1 cellular context compared by ENCODE assay signal in the genomic region with DNA sequence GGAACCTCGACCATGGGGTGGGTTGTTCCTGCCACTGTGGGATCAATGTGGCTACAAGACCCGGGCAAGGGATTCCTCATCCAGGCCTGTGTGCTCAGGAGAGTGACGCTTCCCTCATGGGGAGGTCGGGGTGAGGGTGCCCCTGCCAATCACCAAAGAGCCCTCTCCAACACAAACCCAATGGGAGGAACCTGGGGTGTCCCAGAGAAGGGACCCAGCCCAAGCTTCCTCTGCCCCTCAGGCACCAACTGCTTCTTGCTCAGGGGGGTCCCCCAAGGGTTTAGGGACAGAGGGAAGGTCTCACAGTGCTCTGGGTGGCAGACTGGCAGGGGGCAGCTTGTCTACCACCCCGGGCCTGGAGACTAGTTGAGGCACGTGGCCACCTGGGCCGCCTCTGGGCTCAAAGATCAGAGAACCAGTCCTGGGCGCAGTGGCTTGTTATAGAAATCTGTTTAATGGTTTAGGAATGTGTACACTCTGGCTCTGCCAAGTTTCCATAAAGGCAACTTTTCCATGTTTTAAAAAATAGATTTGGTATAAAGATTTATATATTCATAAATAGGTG.
TF ChIP-seq lines count a peak whose summit lies in the region.

No MANE protein-coding gene starts in this region.

TF ChIP-seq in HepG2, 621 proteins besides CTCF, POLR2A, EP300 and RAD21 (continued from another document):
- TF ChIP-seq, protein P1, sequence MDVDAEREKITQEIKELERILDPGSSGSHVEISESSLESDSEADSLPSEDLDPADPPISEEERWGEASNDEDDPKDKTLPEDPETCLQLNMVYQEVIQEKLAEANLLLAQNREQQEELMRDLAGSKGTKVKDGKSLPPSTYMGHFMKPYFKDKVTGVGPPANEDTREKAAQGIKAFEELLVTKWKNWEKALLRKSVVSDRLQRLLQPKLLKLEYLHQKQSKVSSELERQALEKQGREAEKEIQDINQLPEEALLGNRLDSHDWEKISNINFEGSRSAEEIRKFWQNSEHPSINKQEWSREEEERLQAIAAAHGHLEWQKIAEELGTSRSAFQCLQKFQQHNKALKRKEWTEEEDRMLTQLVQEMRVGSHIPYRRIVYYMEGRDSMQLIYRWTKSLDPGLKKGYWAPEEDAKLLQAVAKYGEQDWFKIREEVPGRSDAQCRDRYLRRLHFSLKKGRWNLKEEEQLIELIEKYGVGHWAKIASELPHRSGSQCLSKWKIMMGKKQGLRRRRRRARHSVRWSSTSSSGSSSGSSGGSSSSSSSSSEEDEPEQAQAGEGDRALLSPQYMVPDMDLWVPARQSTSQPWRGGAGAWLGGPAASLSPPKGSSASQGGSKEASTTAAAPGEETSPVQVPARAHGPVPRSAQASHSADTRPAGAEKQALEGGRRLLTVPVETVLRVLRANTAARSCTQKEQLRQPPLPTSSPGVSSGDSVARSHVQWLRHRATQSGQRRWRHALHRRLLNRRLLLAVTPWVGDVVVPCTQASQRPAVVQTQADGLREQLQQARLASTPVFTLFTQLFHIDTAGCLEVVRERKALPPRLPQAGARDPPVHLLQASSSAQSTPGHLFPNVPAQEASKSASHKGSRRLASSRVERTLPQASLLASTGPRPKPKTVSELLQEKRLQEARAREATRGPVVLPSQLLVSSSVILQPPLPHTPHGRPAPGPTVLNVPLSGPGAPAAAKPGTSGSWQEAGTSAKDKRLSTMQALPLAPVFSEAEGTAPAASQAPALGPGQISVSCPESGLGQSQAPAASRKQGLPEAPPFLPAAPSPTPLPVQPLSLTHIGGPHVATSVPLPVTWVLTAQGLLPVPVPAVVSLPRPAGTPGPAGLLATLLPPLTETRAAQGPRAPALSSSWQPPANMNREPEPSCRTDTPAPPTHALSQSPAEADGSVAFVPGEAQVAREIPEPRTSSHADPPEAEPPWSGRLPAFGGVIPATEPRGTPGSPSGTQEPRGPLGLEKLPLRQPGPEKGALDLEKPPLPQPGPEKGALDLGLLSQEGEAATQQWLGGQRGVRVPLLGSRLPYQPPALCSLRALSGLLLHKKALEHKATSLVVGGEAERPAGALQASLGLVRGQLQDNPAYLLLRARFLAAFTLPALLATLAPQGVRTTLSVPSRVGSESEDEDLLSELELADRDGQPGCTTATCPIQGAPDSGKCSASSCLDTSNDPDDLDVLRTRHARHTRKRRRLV (CRISPR knock-in tag; IDR thresholded peaks at IDR 0.05), result no peak
- no peak for TF ChIP-seq ZNF234 (CRISPR knock-in tag; conservative IDR thresholded peaks at IDR 0.05)
- TF ChIP-seq TBP (CRISPR knock-in tag; IDR thresholded peaks at IDR 0.05), result no peak
- TF ChIP-seq, protein P2, sequence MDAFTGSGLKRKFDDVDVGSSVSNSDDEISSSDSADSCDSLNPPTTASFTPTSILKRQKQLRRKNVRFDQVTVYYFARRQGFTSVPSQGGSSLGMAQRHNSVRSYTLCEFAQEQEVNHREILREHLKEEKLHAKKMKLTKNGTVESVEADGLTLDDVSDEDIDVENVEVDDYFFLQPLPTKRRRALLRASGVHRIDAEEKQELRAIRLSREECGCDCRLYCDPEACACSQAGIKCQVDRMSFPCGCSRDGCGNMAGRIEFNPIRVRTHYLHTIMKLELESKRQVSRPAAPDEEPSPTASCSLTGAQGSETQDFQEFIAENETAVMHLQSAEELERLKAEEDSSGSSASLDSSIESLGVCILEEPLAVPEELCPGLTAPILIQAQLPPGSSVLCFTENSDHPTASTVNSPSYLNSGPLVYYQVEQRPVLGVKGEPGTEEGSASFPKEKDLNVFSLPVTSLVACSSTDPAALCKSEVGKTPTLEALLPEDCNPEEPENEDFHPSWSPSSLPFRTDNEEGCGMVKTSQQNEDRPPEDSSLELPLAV (CRISPR knock-in tag; conservative IDR thresholded peaks at IDR 0.05; ENCODE audit: low read depth), result no peak
- TF ChIP-seq, protein P3, sequence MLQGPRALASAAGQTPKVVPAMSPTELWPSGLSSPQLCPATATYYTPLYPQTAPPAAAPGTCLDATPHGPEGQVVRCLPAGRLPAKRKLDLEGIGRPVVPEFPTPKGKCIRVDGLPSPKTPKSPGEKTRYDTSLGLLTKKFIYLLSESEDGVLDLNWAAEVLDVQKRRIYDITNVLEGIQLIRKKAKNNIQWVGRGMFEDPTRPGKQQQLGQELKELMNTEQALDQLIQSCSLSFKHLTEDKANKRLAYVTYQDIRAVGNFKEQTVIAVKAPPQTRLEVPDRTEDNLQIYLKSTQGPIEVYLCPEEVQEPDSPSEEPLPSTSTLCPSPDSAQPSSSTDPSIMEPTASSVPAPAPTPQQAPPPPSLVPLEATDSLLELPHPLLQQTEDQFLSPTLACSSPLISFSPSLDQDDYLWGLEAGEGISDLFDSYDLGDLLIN (CRISPR knock-in tag; IDR thresholded peaks at IDR 0.05; ENCODE audit: borderline replicate concordance), result no peak
- TF ChIP-seq ELF4 (CRISPR knock-in tag; IDR thresholded peaks at IDR 0.05; ENCODE audit: borderline replicate concordance), result no peak
- TF ChIP-seq MYC (CRISPR knock-in tag; IDR thresholded peaks at IDR 0.05; ENCODE audit: borderline replicate concordance), result 0 out of 2 replicates have a peak, but pooled peaks have one; percentile 21
- TF ChIP-seq, protein P4, sequence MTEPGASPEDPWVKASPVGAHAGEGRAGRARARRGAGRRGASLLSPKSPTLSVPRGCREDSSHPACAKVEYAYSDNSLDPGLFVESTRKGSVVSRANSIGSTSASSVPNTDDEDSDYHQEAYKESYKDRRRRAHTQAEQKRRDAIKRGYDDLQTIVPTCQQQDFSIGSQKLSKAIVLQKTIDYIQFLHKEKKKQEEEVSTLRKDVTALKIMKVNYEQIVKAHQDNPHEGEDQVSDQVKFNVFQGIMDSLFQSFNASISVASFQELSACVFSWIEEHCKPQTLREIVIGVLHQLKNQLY (CRISPR knock-in tag; IDR thresholded peaks at IDR 0.05), result peak; percentile 40; the same call in 1 of the 2 replicates
- TF ChIP-seq ZNF510 (CRISPR knock-in tag; IDR thresholded peaks at IDR 0.05; ENCODE audit: low read depth), result no peak
- no peak for TF ChIP-seq SRF (IDR thresholded peaks at IDR 0.05; ENCODE audit: low read depth, low read length)
- TF ChIP-seq, protein P5, sequence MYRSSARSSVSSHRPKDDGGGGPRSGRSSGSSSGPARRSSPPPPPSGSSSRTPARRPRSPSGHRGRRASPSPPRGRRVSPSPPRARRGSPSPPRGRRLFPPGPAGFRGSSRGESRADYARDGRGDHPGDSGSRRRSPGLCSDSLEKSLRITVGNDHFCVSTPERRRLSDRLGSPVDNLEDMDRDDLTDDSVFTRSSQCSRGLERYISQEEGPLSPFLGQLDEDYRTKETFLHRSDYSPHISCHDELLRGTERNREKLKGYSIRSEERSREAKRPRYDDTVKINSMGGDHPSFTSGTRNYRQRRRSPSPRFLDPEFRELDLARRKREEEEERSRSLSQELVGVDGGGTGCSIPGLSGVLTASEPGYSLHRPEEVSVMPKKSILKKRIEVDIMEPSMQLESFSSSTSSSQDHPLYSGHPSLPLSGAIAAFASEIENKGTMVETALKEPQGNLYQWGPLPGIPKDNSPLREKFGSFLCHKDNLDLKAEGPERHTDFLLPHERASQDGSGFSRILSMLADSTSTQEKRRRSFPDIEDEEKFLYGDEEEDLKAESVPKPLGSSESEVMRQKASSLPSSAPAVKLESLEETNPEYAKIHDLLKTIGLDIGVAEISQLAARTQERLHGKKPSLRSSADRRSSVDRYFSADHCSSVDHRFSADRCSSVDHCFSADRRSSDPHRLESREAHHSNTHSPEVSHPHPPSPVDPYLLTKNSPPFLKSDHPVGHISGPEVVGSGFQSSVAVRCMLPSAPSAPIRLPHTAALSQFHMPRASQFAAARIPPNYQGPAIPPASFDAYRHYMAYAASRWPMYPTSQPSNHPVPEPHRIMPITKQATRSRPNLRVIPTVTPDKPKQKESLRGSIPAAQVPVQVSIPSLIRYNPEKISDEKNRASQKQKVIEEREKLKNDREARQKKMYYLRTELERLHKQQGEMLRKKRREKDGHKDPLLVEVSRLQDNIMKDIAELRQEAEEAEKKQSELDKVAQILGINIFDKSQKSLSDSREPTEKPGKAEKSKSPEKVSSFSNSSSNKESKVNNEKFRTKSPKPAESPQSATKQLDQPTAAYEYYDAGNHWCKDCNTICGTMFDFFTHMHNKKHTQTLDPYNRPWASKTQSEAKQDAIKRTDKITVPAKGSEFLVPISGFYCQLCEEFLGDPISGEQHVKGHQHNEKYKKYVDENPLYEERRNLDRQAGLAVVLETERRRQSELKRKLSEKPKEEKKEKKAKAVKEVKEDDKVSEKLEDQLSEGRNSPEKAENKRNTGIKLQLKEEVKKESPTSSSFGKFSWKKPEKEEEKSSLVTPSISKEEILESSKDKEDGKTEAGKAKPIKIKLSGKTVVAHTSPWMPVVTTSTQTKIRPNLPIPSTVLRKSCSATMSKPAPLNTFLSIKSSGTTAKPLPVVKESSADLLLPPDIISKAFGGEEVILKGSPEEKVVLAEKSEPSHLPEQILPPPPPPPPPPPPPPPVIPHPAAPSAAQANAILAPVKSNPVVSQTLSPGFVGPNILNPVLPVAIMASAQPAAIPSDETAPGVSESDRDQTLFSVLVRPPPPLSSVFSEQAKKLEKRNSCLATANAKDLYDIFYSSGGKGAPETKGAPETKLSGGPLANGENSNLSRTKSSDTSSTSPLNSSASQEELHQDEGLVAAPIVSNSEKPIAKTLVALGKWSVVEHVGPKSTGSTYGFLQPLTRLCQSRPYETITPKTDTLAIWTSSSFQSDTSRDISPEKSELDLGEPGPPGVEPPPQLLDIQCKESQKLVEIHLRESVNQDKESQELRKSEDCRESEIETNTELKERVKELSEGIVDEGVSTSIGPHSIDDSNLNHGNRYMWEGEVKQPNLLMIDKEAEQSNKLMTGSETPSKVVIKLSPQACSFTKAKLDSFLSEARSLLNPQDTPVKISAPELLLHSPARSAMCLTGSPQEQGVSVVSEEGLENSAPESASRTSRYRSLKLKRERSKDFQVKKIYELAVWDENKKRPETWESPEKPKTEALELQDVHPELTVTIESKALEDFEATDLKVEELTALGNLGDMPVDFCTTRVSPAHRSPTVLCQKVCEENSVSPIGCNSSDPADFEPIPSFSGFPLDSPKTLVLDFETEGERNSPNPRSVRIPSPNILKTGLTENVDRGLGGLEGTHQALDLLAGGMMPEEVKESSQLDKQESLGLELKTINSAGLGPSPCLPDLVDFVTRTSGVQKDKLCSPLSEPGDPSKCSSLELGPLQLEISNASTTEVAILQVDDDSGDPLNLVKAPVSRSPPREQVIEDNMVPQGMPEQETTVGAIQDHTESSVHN (CRISPR knock-in tag; IDR thresholded peaks at IDR 0.05), result no peak
- TF ChIP-seq, protein P6, sequence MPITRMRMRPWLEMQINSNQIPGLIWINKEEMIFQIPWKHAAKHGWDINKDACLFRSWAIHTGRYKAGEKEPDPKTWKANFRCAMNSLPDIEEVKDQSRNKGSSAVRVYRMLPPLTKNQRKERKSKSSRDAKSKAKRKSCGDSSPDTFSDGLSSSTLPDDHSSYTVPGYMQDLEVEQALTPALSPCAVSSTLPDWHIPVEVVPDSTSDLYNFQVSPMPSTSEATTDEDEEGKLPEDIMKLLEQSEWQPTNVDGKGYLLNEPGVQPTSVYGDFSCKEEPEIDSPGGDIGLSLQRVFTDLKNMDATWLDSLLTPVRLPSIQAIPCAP (CRISPR knock-in tag; IDR thresholded peaks at IDR 0.05; ENCODE audit: low read depth), result no peak
- no peak for TF ChIP-seq MAFK (conservative IDR thresholded peaks at IDR 0.05 in 1 of 2, IDR thresholded peaks at IDR 0.05 in 1 of 2; ENCODE audit: low read length in 2 of 2)
